In the genomic region with DNA sequence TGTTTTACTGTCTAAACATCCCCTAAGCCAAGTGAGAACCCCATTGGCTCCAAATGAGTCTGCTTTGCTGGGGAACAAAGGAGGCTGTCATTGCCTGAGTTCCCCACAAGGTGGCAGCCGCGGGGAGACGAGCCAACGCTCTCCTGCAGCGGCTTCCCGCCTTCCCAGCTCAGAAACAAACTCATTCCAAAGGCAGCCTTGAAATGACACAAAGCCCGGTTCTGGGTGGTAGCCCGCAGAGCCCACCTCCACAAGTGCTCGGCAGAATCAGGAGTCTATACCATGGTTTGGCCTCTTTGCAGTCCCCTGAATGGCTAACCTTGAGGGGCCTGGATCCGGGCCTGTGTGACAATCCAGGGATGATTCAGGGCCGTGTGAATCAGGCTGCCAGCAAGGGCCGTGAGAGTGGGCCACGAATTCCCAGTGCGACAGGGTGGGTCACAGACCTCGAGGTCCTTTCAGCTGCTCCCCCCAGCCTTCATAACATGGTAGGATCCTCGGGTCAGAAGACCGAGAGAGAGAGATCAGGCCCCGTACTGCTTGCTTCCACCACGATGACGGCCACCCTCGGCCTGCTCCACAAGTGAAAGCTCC, we compare ENCODE assay signal across 8 cellular contexts.
DNase-seq lines count a peak whose midpoint lies in the region; ATAC-seq, FAIRE-seq and TF ChIP-seq lines count a peak whose summit lies in the region.

No MANE protein-coding gene starts in this region.

- H3K36me3 ChIP-seq in KMS-11 (ENCODE audit: insufficient read depth): no peaks in the 10 kb centered on the region
- H3K36me3 ChIP-seq in heart left ventricle: peaks cover 0 to 48% (median 13%) of the 10 kb centered on the region in 9 donors

- peak; percentile 73 for DNase-seq in activated naive CD8-positive, alpha-beta T cell treated with anti-CD3 and anti-CD28 coated beads, Interleukin-2, amount 50 U/mL, for 24 hours
- peak; percentile 65 to 85 (median 74) for DNase-seq in heart left ventricle
- peak; percentile 92 for DNase-seq in posterior vena cava (ENCODE audit: low spot score)
- DNase-seq in urothelium cell line (ENCODE audit: low spot score): peak; percentile 88

- H3K27me3 ChIP-seq in KMS-11 (ENCODE audit: insufficient read depth, low read depth) (no peaks in the 10 kb centered on the region), heart left ventricle (no peaks in the 10 kb centered on the region)

- no peaks in the 10 kb centered on the region for H4K20me1 ChIP-seq in KMS-11 (ENCODE audit: insufficient read depth)

- FAIRE-seq in urothelium cell line (lab: Jason Lieb, UNC): peak; percentile 44

- no peak overlapping the region for H3K27ac Mint-ChIP-seq in activated naive CD8-positive, alpha-beta T cell treated with anti-CD3 and anti-CD28 coated beads, Interleukin-2, amount 50 U/mL, for 24 hours

- no peaks in the 10 kb centered on the region for H3K9me3 Mint-ChIP-seq in activated naive CD8-positive, alpha-beta T cell treated with anti-CD3 and anti-CD28 coated beads, Interleukin-2, amount 50 U/mL, for 24 hours

- peak; percentile 96 for TF ChIP-seq CTCF in C4-2B (conservative IDR thresholded peaks at IDR 0.05)
- TF ChIP-seq CTCF in KMS-11 (conservative IDR thresholded peaks at IDR 0.05; ENCODE audit: low read depth, low read length): peak; percentile 89
- TF ChIP-seq CTCF in heart left ventricle (IDR thresholded peaks at IDR 0.05): peak; percentile 92 to 98 (median 96)

- H3K79me2 ChIP-seq in KMS-11 (ENCODE audit: insufficient read depth, low read depth): no peaks in the 10 kb centered on the region

- H3K27me3 Mint-ChIP-seq in activated naive CD8-positive, alpha-beta T cell treated with anti-CD3 and anti-CD28 coated beads, Interleukin-2, amount 50 U/mL, for 24 hours: peaks cover 2% of the 10 kb centered on the region

- H3K4me1 ChIP-seq in KMS-11 (ENCODE audit: low read depth, poor library complexity, severe bottlenecking) (peaks cover 14% of the 10 kb centered on the region), heart left ventricle (peaks cover 0 to 16% (median 8%) of the 10 kb centered on the region in 12 donors)

- H3K27ac ChIP-seq in C4-2B (peak overlapping the region; percentile 12), KMS-11 (no peak overlapping the region), heart left ventricle (peak overlapping the region in 8 of 12 donors; percentile 3 to 83 (median 30))

- no peaks in the 10 kb centered on the region for H3K9me3 ChIP-seq in heart left ventricle

- H3K4me3 ChIP-seq in KMS-11 (IDR thresholded peaks at IDR 0.05; ENCODE audit: insufficient read depth, low read depth, low read length): no peak overlapping the region
- H3K4me3 ChIP-seq in heart left ventricle: peak overlapping the region in 2 of 12 donors; percentile 2 to 5

- intact Hi-C loops in heart left ventricle (cut with DNase I): loop anchor here (1.0 to 10.0 kb wide), 14 partner anchors 75 to 180 kb away; a partner anchor contains a TSS
- intact Hi-C loops in posterior vena cava (cut with DNase I): loop anchor here (5.0 to 10.0 kb wide), 4 partner anchors 80 to 178 kb away; a partner anchor contains a TSS

- WGBS in heart left ventricle, 4 donors: 27 to 36% (median 29%) methylated on average over 20 to 21 of the region's 21 CpGs

- H3K4me2 ChIP-seq in KMS-11: no peak overlapping the region

- H3K9ac ChIP-seq in KMS-11: no peak overlapping the region

- peak overlapping the region; percentile 61; the same call in 1 of the 2 replicates for H2AFZ ChIP-seq in KMS-11 (ENCODE audit: low read depth)

- no peak for TF ChIP-seq POLR2A in heart left ventricle (IDR thresholded peaks at IDR 0.05)

- H3K4me1 Mint-ChIP-seq in activated naive CD8-positive, alpha-beta T cell treated with anti-CD3 and anti-CD28 coated beads, Interleukin-2, amount 50 U/mL, for 24 hours: no peaks in the 10 kb centered on the region

- no peaks in the 10 kb centered on the region for H3K36me3 Mint-ChIP-seq in activated naive CD8-positive, alpha-beta T cell treated with anti-CD3 and anti-CD28 coated beads, Interleukin-2, amount 50 U/mL, for 24 hours (ENCODE audit: low read depth)

- peak; percentile 64 for ATAC-seq in GM19438 (IDR thresholded peaks at IDR 0.05; ENCODE audit: low read depth, unreplicated experiment)
- ATAC-seq in SK-N-SH treated with all-trans-retinoic acid at 6 μM for 48 hours: peak; percentile 81
- peak; percentile 44 for ATAC-seq in activated naive CD8-positive, alpha-beta T cell treated with anti-CD3 and anti-CD28 coated beads, Interleukin-2, amount 50 U/mL, for 24 hours
- ATAC-seq in heart left ventricle: peak; percentile 39 to 84 (median 78)

- no peak overlapping the region for H3K4me3 Mint-ChIP-seq in activated naive CD8-positive, alpha-beta T cell treated with anti-CD3 and anti-CD28 coated beads, Interleukin-2, amount 50 U/mL, for 24 hours

TF ChIP-seq in SK-N-SH treated with all-trans-retinoic acid at 6 μM for 48 hours, 23 proteins besides CTCF, POLR2A, EP300 and RAD21 (continues in another document):
- TF ChIP-seq GLIS3 (CRISPR knock-in tag; IDR thresholded peaks at IDR 0.05): no peak
- no peak for TF ChIP-seq ZFP30 (CRISPR knock-in tag; IDR thresholded peaks at IDR 0.05)
- no peak for TF ChIP-seq ARNTL (CRISPR knock-in tag; IDR thresholded peaks at IDR 0.05; ENCODE audit: borderline replicate concordance, low read depth)
- no peak for TF ChIP-seq ZFP3 (CRISPR knock-in tag; IDR thresholded peaks at IDR 0.05)
- no peak for TF ChIP-seq BACH2 (CRISPR knock-in tag; IDR thresholded peaks at IDR 0.05; ENCODE audit: borderline replicate concordance)
- TF ChIP-seq ZC3H10 (CRISPR knock-in tag; IDR thresholded peaks at IDR 0.05): no peak
- no peak for TF ChIP-seq ZNF8 (CRISPR knock-in tag; IDR thresholded peaks at IDR 0.05)
- TF ChIP-seq, protein P1, sequence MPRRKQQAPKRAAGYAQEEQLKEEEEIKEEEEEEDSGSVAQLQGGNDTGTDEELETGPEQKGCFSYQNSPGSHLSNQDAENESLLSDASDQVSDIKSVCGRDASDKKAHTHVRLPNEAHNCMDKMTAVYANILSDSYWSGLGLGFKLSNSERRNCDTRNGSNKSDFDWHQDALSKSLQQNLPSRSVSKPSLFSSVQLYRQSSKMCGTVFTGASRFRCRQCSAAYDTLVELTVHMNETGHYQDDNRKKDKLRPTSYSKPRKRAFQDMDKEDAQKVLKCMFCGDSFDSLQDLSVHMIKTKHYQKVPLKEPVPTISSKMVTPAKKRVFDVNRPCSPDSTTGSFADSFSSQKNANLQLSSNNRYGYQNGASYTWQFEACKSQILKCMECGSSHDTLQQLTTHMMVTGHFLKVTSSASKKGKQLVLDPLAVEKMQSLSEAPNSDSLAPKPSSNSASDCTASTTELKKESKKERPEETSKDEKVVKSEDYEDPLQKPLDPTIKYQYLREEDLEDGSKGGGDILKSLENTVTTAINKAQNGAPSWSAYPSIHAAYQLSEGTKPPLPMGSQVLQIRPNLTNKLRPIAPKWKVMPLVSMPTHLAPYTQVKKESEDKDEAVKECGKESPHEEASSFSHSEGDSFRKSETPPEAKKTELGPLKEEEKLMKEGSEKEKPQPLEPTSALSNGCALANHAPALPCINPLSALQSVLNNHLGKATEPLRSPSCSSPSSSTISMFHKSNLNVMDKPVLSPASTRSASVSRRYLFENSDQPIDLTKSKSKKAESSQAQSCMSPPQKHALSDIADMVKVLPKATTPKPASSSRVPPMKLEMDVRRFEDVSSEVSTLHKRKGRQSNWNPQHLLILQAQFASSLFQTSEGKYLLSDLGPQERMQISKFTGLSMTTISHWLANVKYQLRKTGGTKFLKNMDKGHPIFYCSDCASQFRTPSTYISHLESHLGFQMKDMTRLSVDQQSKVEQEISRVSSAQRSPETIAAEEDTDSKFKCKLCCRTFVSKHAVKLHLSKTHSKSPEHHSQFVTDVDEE (CRISPR knock-in tag; IDR thresholded peaks at IDR 0.05): no peak
- TF ChIP-seq, protein P2, sequence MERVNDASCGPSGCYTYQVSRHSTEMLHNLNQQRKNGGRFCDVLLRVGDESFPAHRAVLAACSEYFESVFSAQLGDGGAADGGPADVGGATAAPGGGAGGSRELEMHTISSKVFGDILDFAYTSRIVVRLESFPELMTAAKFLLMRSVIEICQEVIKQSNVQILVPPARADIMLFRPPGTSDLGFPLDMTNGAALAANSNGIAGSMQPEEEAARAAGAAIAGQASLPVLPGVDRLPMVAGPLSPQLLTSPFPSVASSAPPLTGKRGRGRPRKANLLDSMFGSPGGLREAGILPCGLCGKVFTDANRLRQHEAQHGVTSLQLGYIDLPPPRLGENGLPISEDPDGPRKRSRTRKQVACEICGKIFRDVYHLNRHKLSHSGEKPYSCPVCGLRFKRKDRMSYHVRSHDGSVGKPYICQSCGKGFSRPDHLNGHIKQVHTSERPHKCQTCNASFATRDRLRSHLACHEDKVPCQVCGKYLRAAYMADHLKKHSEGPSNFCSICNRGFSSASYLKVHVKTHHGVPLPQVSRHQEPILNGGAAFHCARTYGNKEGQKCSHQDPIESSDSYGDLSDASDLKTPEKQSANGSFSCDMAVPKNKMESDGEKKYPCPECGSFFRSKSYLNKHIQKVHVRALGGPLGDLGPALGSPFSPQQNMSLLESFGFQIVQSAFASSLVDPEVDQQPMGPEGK (CRISPR knock-in tag; IDR thresholded peaks at IDR 0.05; ENCODE audit: borderline replicate concordance): no peak
- no peak for TF ChIP-seq ZNF70 (CRISPR knock-in tag; IDR thresholded peaks at IDR 0.05)
- no peak for TF ChIP-seq ISL1 (CRISPR knock-in tag; IDR thresholded peaks at IDR 0.05)
- TF ChIP-seq, protein P3, sequence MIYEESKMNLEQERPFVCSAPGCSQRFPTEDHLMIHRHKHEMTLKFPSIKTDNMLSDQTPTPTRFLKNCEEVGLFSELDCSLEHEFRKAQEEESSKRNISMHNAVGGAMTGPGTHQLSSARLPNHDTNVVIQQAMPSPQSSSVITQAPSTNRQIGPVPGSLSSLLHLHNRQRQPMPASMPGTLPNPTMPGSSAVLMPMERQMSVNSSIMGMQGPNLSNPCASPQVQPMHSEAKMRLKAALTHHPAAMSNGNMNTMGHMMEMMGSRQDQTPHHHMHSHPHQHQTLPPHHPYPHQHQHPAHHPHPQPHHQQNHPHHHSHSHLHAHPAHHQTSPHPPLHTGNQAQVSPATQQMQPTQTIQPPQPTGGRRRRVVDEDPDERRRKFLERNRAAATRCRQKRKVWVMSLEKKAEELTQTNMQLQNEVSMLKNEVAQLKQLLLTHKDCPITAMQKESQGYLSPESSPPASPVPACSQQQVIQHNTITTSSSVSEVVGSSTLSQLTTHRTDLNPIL (CRISPR knock-in tag; IDR thresholded peaks at IDR 0.05; ENCODE audit: low read depth): no peak
